ENCODE assay signal across 9 cellular contexts in genomic region chr2:61707984-61708852, GRCh38.
DNase-seq lines count a peak whose midpoint lies in the region; ATAC-seq and TF ChIP-seq lines count a peak whose summit lies in the region.
"Had no signal": no experiment of that assay in that cellular context is flagged by ENCODE, and none has a peak within 500 bp of the region (broad histone marks: within the 10 kb centered on the region; RNA-seq: fewer than 3 reads in every experiment).

No MANE protein-coding gene starts in this region.

- intact Hi-C loops in Calu3 (cut with micrococcal nuclease; ENCODE audit: unreplicated experiment), result no loop called here
- intact Hi-C loops in transverse colon (cut with DNase I; ENCODE audit: low total_unique reads), result no loop called here

- in situ Hi-C loops in transverse colon (cut with MboI; ENCODE audit: low pct_ligation_motif_present in 1 of 4, low pct_unique_long_range_greater_than_20kb in 1 of 4, low sequenced_read_pairs in 3 of 4), result no loop called here

- no peak for TF ChIP-seq POLR2A in transverse colon (IDR thresholded peaks at IDR 0.05)

- DNase-seq in Calu3, result peak; percentile 16
- DNase-seq in NCI-H226, result peak; percentile 10
- DNase-seq in epithelial cell of proximal tubule (ENCODE audit: low read depth), result peak; percentile 86
- no peak for DNase-seq in transverse colon
- no peak for DNase-seq in 8988T

- peaks cover 10 to 31% (median 31%) of the 10 kb centered on the region in 3 donors for H3K4me1 ChIP-seq in skeletal muscle tissue (ENCODE audit: control insufficient read depth in 3 of 3, insufficient read depth in 3 of 3, low read length in 3 of 3)
- H3K4me1 ChIP-seq in transverse colon, result no peaks in the 10 kb centered on the region

- H3K27me3 ChIP-seq in skeletal muscle tissue (ENCODE audit: control insufficient read depth in 3 of 3, insufficient read depth in 3 of 3, low read length in 3 of 3), result no peaks in the 10 kb centered on the region
- H3K27me3 ChIP-seq in transverse colon, result no peaks in the 10 kb centered on the region

- no peak for TF ChIP-seq EP300 in transverse colon (IDR thresholded peaks at IDR 0.05; ENCODE audit: low read depth)

- no peak for TF ChIP-seq CTCF in Calu3 (IDR thresholded peaks at IDR 0.05; ENCODE audit: unreplicated experiment)
- TF ChIP-seq CTCF in epithelial cell of proximal tubule (conservative IDR thresholded peaks at IDR 0.05; ENCODE audit: low read depth, low read length), result no peak
- TF ChIP-seq CTCF in transverse colon (IDR thresholded peaks at IDR 0.05), result no peak

- CTCF ChIA-PET in Calu3 (lab: Charles Lee), result interaction anchor here (0.7 kb wide), 1 partner anchor 38 kb away, joined by 3 read pairs; no protein-coding TSS in a partner anchor

- no peaks in the 10 kb centered on the region for H3K36me3 ChIP-seq in skeletal muscle tissue (ENCODE audit: control insufficient read depth in 3 of 3, insufficient read depth in 3 of 3, low read length in 3 of 3)
- H3K36me3 ChIP-seq in transverse colon, result no peaks in the 10 kb centered on the region

- H3K9me3 Mint-ChIP-seq in Calu3 (ENCODE audit: low read depth, unreplicated experiment), result no peaks in the 10 kb centered on the region
- H3K9me3 Mint-ChIP-seq: dendritic cell treated with granulocyte-macrophage colony-stimulating factor and Interleukin-4, amounts not matched to agents 40 ng/mL and 50 ng/mL, for 4 days had no signal

- ATAC-seq in GM19372 (IDR thresholded peaks at IDR 0.05; ENCODE audit: low read depth, unreplicated experiment) (peak; percentile 96), HG03159 (IDR thresholded peaks at IDR 0.05; ENCODE audit: unreplicated experiment) (peak; percentile 98)

- no peaks in the 10 kb centered on the region for H3K36me3 Mint-ChIP-seq in Calu3 (ENCODE audit: insufficient read depth, unreplicated experiment)

- H3K4me3 ChIP-seq in epithelial cell of proximal tubule (ENCODE audit: low read depth, low read length) (no peak overlapping the region), skeletal muscle tissue (ENCODE audit: low read length in 3 of 3) (no peak overlapping the region), transverse colon (no peak overlapping the region)

- H3K27ac ChIP-seq in skeletal muscle tissue (ENCODE audit: low read depth, low read length), result peak overlapping the region; percentile 91
- H3K27ac ChIP-seq in transverse colon, result no peak overlapping the region

- no peaks in the 10 kb centered on the region for H3K27me3 Mint-ChIP-seq in Calu3 (ENCODE audit: unreplicated experiment)

- 61 to 89% methylated on average over 5 to 12 of the region's 12 CpGs for WGBS in transverse colon (ENCODE audit: low coverage in 1 of 2), 2 donors

- no peak overlapping the region for H3K27ac Mint-ChIP-seq in Calu3 (ENCODE audit: unreplicated experiment)
- H3K27ac Mint-ChIP-seq: dendritic cell treated with granulocyte-macrophage colony-stimulating factor and Interleukin-4, amounts not matched to agents 40 ng/mL and 50 ng/mL, for 4 days had no signal

- H3K9me3 ChIP-seq in skeletal muscle tissue (ENCODE audit: control insufficient read depth in 3 of 3, low read length in 3 of 3) (no peaks in the 10 kb centered on the region), transverse colon (no peaks in the 10 kb centered on the region)

- no TSS peak for BruUV-seq in Calu3 (replicated peaks; lab: Mats Ljungman, UMichigan)

- H3K4me1 Mint-ChIP-seq in Calu3 (ENCODE audit: low read depth, unreplicated experiment), result peaks cover 8% of the 10 kb centered on the region

- H3K4me3 Mint-ChIP-seq in Calu3 (ENCODE audit: low read depth, unreplicated experiment), result no peak overlapping the region
- H3K4me3 Mint-ChIP-seq: dendritic cell treated with granulocyte-macrophage colony-stimulating factor and Interleukin-4, amounts not matched to agents 40 ng/mL and 50 ng/mL, for 4 days had no signal

- H3K9ac ChIP-seq in skeletal muscle tissue (ENCODE audit: low read depth in 1 of 3, low read length in 3 of 3), result peak overlapping the region; percentile 11 to 69 (median 63)

Comparison
In these comparisons a context has a peak if more than half of its experiments do, and no peak if none do; other contexts are left out.
1. DNase-seq: peak in Calu3 (single experiment), NCI-H226 (single experiment) and epithelial cell of proximal tubule (single experiment); none in transverse colon (single experiment) and 8988T (single experiment).